Comparison of ENCODE assay signal across 8 cellular contexts in genomic region chr14:49306152-49306751, GRCh38.
A peak's percentile ranks its signal among the peaks of the same experiment; 100 is the strongest.
DNase-seq lines count a peak whose midpoint lies in the region; ATAC-seq, FAIRE-seq and TF ChIP-seq lines count a peak whose summit lies in the region.

No MANE protein-coding gene starts in this region.

- no peak overlapping the region for H3K14ac ChIP-seq in IMR-90 (replicated peaks; ENCODE audit: low read depth, low read length)

- H3K9ac ChIP-seq in IMR-90 (ENCODE audit: low read depth, low read length) (no peak overlapping the region), SU-DHL-6 (ENCODE audit: low read length) (no peak overlapping the region), HepG2 (ENCODE audit: insufficient read depth, low read depth, low read length) (no peak overlapping the region)

- no peak for DNase-seq in CD4-positive, alpha-beta T cell
- DNase-seq in IMR-90 (peak; percentile 7), HepG2 (ENCODE audit: low spot score) (peak; percentile 3), NCI-H1092 (lab: John Stamatoyannopoulos, UW) (no peak)
- no peak for DNase-seq in activated effector memory CD4-positive, alpha-beta T cell treated with Interleukin-2 at 50 U/mL for 16 hours

- POLR2A ChIA-PET in CD4-positive, alpha-beta T cell (lab: Charles Lee): no interaction called here
- POLR2A ChIA-PET in IMR-90 (lab: Charles Lee; ENCODE audit: unreplicated experiment) (no interaction called here), HepG2 (lab: Yijun Ruan, JAX) (no interaction called here)

- H3K4ac ChIP-seq in IMR-90 (ENCODE audit: low read depth, low read length): no peak overlapping the region

- no peaks in the 10 kb centered on the region for H3K79me1 ChIP-seq in IMR-90 (ENCODE audit: low read depth in 1 of 2, low read length in 2 of 2)

- no peak overlapping the region for H2AK5ac ChIP-seq in IMR-90 (ENCODE audit: low read depth, low read length)

- no peak overlapping the region for H3K27ac ChIP-seq in CD4-positive, alpha-beta T cell (ENCODE audit: low read depth, low read length)
- H3K27ac ChIP-seq in IMR-90 (ENCODE audit: insufficient read depth, low read length): no peak overlapping the region
- no peak overlapping the region for H3K27ac ChIP-seq in SU-DHL-6 (ENCODE audit: low read depth, low read length)
- no peak overlapping the region for H3K27ac ChIP-seq in HepG2 (ENCODE audit: extremely low read length, insufficient read depth, low read length)

- H3K4me2 ChIP-seq in IMR-90 (ENCODE audit: low read depth, low read length) (no peak overlapping the region), SU-DHL-6 (ENCODE audit: low read depth, low read length, poor library complexity, severe bottlenecking) (no peak overlapping the region), HepG2 (ENCODE audit: low read depth, low read length) (no peak overlapping the region)

- ATAC-seq in CD4-positive, alpha-beta T cell (ENCODE audit: poor library complexity): no peak
- ATAC-seq in GM19035 (IDR thresholded peaks at IDR 0.05; ENCODE audit: unreplicated experiment) (peak; percentile 77), IMR-90 (ENCODE audit: low read depth) (peak; percentile 54), HepG2 (peak; percentile 50), GM19023 (IDR thresholded peaks at IDR 0.05; ENCODE audit: unreplicated experiment) (no peak)

- TF ChIP-seq CTCF in CD4-positive, alpha-beta T cell (IDR thresholded peaks at IDR 0.05): peak; percentile 43
- TF ChIP-seq CTCF in IMR-90 (conservative IDR thresholded peaks at IDR 0.05; ENCODE audit: low read depth, low read length) (peak; percentile 44), SU-DHL-6 (IDR thresholded peaks at IDR 0.05; ENCODE audit: insufficient read depth, low read length, poor library complexity, severe bottlenecking) (peak; percentile 42), HepG2 (CRISPR knock-in tag; IDR thresholded peaks at IDR 0.05) (peak; percentile 41; the same call in 1 of the 2 replicates)

- H3K23ac ChIP-seq in IMR-90 (ENCODE audit: low read depth, low read length): no peak overlapping the region

- H3K9me1 ChIP-seq in IMR-90 (ENCODE audit: insufficient read depth, low read length): no peaks in the 10 kb centered on the region

- no peaks in the 10 kb centered on the region for H3K36me3 Mint-ChIP-seq in CD4-positive, alpha-beta T cell (ENCODE audit: low read depth)

- H3K4me1 Mint-ChIP-seq in CD4-positive, alpha-beta T cell (ENCODE audit: low read depth): no peaks in the 10 kb centered on the region

- TF ChIP-seq RAD21 in IMR-90 (IDR thresholded peaks at IDR 0.05; ENCODE audit: low read length) (0 out of 2 replicates have a peak, but pooled peaks have one; percentile 22), HepG2 (CRISPR knock-in tag; IDR thresholded peaks at IDR 0.05) (no peak)

- H3K27me3 ChIP-seq in CD4-positive, alpha-beta T cell (ENCODE audit: control insufficient read depth, insufficient read depth, low read length): peaks cover 4% of the 10 kb centered on the region
- H3K27me3 ChIP-seq in IMR-90 (ENCODE audit: control insufficient read depth, insufficient read depth, low read length): no peaks in the 10 kb centered on the region
- H3K27me3 ChIP-seq in SU-DHL-6 (ENCODE audit: low read length): no peaks in the 10 kb centered on the region
- H3K27me3 ChIP-seq in HepG2 (ENCODE audit: control insufficient read depth in 1 of 2, insufficient read depth in 2 of 2, low read length in 2 of 2): no peaks in the 10 kb centered on the region

- H3K9me3 Mint-ChIP-seq in CD4-positive, alpha-beta T cell: no peaks in the 10 kb centered on the region

- no peaks in the 10 kb centered on the region for H3K36me3 ChIP-seq in IMR-90 (ENCODE audit: control insufficient read depth, insufficient read depth, low read length)
- H3K36me3 ChIP-seq in SU-DHL-6 (ENCODE audit: low read length): no peaks in the 10 kb centered on the region
- H3K36me3 ChIP-seq in HepG2 (replicated peaks in 1 of 2; ENCODE audit: control insufficient read depth in 1 of 2, insufficient read depth in 2 of 2, low read length in 2 of 2): no peaks in the 10 kb centered on the region

- no peak overlapping the region for H3K27ac Mint-ChIP-seq in CD4-positive, alpha-beta T cell

- H4K8ac ChIP-seq in IMR-90 (ENCODE audit: low read depth in 2 of 2, low read length in 2 of 2): no peak overlapping the region

- H2BK5ac ChIP-seq in IMR-90 (ENCODE audit: low read depth, low read length, poor library complexity, severe bottlenecking): no peak overlapping the region

- H2BK20ac ChIP-seq in IMR-90 (ENCODE audit: low read depth, low read length): no peak overlapping the region

- intact Hi-C loops in CD4-positive, alpha-beta T cell (cut with DNase I, micrococcal nuclease): loop anchor here in 1 of 2 experiments (10.0 kb wide), 1 partner anchor 1599 kb away; no protein-coding TSS in a partner anchor
- intact Hi-C loops in IMR-90 (cut with micrococcal nuclease): no loop called here
- intact Hi-C loops in HepG2 (cut with micrococcal nuclease; ENCODE audit: unreplicated experiment): no loop called here

- no peak overlapping the region for H3K4me3 ChIP-seq in IMR-90 (ENCODE audit: insufficient read depth, low read depth, low read length)
- H3K4me3 ChIP-seq in SU-DHL-6 (ENCODE audit: insufficient read depth, low read length, poor library complexity, severe bottlenecking): no peak overlapping the region
- no peak overlapping the region for H3K4me3 ChIP-seq in HepG2 (replicated peaks in 1 of 3; ENCODE audit: insufficient read depth in 1 of 3, low read depth in 2 of 3, low read length in 3 of 3)

- no peaks in the 10 kb centered on the region for H3K9me2 ChIP-seq in SU-DHL-6 (replicated peaks; ENCODE audit: insufficient read depth, low read length)

- H2BK15ac ChIP-seq in IMR-90 (ENCODE audit: low read depth, low read length): no peak overlapping the region

- H4K91ac ChIP-seq in IMR-90 (ENCODE audit: insufficient read depth, low read depth, low read length): no peak overlapping the region

- CTCF ChIA-PET in CD4-positive, alpha-beta T cell (lab: Charles Lee): no interaction called here
- CTCF ChIA-PET in IMR-90 (lab: Yijun Ruan, JAX) (interaction anchor here (0.5 to 1.0 kb wide), 2 partner anchors 61 to 122 kb away, joined by 3 to 4 read pairs; no protein-coding TSS in a partner anchor), HepG2 (lab: Yijun Ruan, JAX; ENCODE audit: low intra/inter-chr PET ratio, low total read pairs) (no interaction called here)

- BruUV-seq in IMR-90 (replicated peaks; lab: Mats Ljungman, UMichigan) (no TSS peak), HepG2 (replicated peaks; lab: Mats Ljungman, UMichigan) (no TSS peak)

- no peaks in the 10 kb centered on the region for H3K9me3 ChIP-seq in CD4-positive, alpha-beta T cell (ENCODE audit: control insufficient read depth, low read length)
- no peaks in the 10 kb centered on the region for H3K9me3 ChIP-seq in IMR-90 (ENCODE audit: control insufficient read depth, insufficient read depth, low read length)
- no peaks in the 10 kb centered on the region for H3K9me3 ChIP-seq in SU-DHL-6 (ENCODE audit: insufficient read depth, low read length)
- no peaks in the 10 kb centered on the region for H3K9me3 ChIP-seq in HepG2 (ENCODE audit: low read length)

- no peak overlapping the region for H2AFZ ChIP-seq in IMR-90 (replicated peaks; ENCODE audit: low read length, poor library complexity)
- no peak overlapping the region for H2AFZ ChIP-seq in SU-DHL-6 (ENCODE audit: low read depth, low read length, severe bottlenecking)
- no peak overlapping the region for H2AFZ ChIP-seq in HepG2 (ENCODE audit: low read length)

- FAIRE-seq in HepG2 (lab: Jason Lieb, UNC): no peak

- no peak overlapping the region for H3K4me3 Mint-ChIP-seq in CD4-positive, alpha-beta T cell

- no peak overlapping the region for H3K56ac ChIP-seq in IMR-90 (ENCODE audit: extremely low read depth, insufficient read depth, low read length)

- no peak overlapping the region for H3K18ac ChIP-seq in IMR-90 (ENCODE audit: low read depth, low read length)

- H2AK9ac ChIP-seq in IMR-90 (replicated peaks; ENCODE audit: low read depth, low read length, poor library complexity): no peak overlapping the region

- H4K20me1 ChIP-seq in IMR-90 (ENCODE audit: insufficient read depth, low read length): no peaks in the 10 kb centered on the region
- no peaks in the 10 kb centered on the region for H4K20me1 ChIP-seq in SU-DHL-6 (ENCODE audit: low read depth, low read length)
- no peaks in the 10 kb centered on the region for H4K20me1 ChIP-seq in HepG2 (ENCODE audit: insufficient read depth, low read length)

- WGBS in IMR-90 (ENCODE audit: extremely low coverage in 2 of 2, insufficient read length in 1 of 2), 2 experiments: no CpG with 5 or more reads among the region's 1 CpG
- 0% methylated on average over 1 of the region's 1 CpG for WGBS in HepG2 (ENCODE audit: low lambda C conversion rate)

- no peak overlapping the region for H2BK120ac ChIP-seq in IMR-90 (ENCODE audit: low read depth, low read length)

- no peaks in the 10 kb centered on the region for H3K79me2 ChIP-seq in SU-DHL-6 (ENCODE audit: insufficient read depth, low read length)
- H3K79me2 ChIP-seq in HepG2 (ENCODE audit: insufficient read depth, low read length): no peaks in the 10 kb centered on the region

- H3K4me1 ChIP-seq in IMR-90 (ENCODE audit: control insufficient read depth, insufficient read depth, low read length) (no peaks in the 10 kb centered on the region), HepG2 (ENCODE audit: insufficient read depth, low read length) (no peaks in the 10 kb centered on the region)

- in situ Hi-C loops in IMR-90 (cut with MboI; ENCODE audit: low sequenced_read_pairs): no loop called here
- in situ Hi-C loops in HepG2 (cut with HindIII; ENCODE audit: extremely low pct_ligation_motif_present, low pct_unique_long_range_greater_than_20kb): no loop called here

- no peak overlapping the region for H4K5ac ChIP-seq in IMR-90 (ENCODE audit: low read depth, low read length)

- no peak for TF ChIP-seq EP300 in HepG2 (IDR thresholded peaks at IDR 0.05; ENCODE audit: low read depth in 2 of 2, low read length in 2 of 2)
- TF ChIP-seq EP300 in HepG2 (CRISPR knock-in tag; IDR thresholded peaks at IDR 0.05; ENCODE audit: borderline replicate concordance): no peak

- no peaks in the 10 kb centered on the region for H3F3A ChIP-seq in SU-DHL-6 (ENCODE audit: insufficient read depth)

- dilution Hi-C loops in IMR-90 (cut with HindIII; ENCODE audit: low sequenced_read_pairs, unreplicated experiment): no loop called here

- peaks cover 5% of the 10 kb centered on the region for H3K27me3 Mint-ChIP-seq in CD4-positive, alpha-beta T cell

- no peak for TF ChIP-seq POLR2A in IMR-90 (IDR thresholded peaks at IDR 0.05; ENCODE audit: low read depth, low read length)
- no peak for TF ChIP-seq POLR2A in HepG2 (IDR thresholded peaks at IDR 0.05; ENCODE audit: insufficient read depth in 1 of 2, low read depth in 2 of 2, low read length in 2 of 2)

Comparison
In these comparisons a context has a peak if more than half of its experiments do, and no peak if none do; other contexts are left out.
1. ATAC-seq: peak in GM19035 (single experiment), IMR-90 (single experiment) and HepG2 (single experiment); none in CD4-positive, alpha-beta T cell (single experiment) and GM19023 (single experiment).
2. DNase-seq: peak in IMR-90 (single experiment) and HepG2 (single experiment); none in CD4-positive, alpha-beta T cell (0 of 10), activated effector memory CD4-positive, alpha-beta T cell treated with Interleukin-2 at 50 U/mL for 16 hours (single experiment) and NCI-H1092 (single experiment).
3. Peak in every context shown above with its lines, with median percentiles within 50 percentile points of each other: CTCF ChIP-seq.